In the genomic region with DNA sequence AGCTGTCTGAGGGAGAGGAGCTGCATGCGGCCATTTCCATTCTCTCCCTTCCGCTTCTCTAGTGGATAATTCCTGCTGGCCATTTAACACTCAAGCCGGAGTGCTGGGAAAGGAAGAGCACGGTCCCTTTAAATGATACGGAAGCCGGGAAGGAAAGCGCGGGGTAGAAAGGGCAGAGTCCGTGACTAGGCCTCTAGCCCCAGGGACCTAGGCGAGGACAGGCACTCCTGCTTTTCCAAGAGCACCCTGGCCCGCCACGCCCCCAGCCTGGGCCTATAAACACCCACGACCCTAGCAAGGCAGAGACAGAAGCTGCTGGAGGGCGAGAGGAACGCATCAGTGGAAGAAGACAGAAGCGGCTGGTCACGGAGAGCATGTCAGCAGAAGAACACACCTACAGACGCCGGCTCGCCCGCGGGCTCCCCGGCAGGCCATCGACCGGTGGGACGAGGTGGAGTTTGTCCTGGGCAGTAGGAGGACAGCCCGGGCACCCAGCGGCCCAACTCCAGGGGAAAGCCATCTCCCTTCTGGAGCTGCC, we compare ENCODE assay signal across 23 cellular contexts.
DNase-seq lines count a peak whose midpoint lies in the region; ATAC-seq and TF ChIP-seq lines count a peak whose summit lies in the region.
"Had no signal": no experiment of that assay in that cellular context is flagged by ENCODE, and none has a peak within 500 bp of the region (broad histone marks: within the 10 kb centered on the region; RNA-seq: fewer than 3 reads in every experiment).

No MANE protein-coding gene starts in this region.

- H3K9ac ChIP-seq in colonic mucosa (ENCODE audit: low read depth in 2 of 2, low read length in 2 of 2), result peak overlapping the region in 1 of 2 donors; percentile 58

- H3K4me1 ChIP-seq in colonic mucosa, result peaks cover 3% of the 10 kb centered on the region

- H3K4me3 ChIP-seq in colonic mucosa, result peak overlapping the region; percentile 28
- H3K4me3 ChIP-seq: hepatocyte, smooth muscle cell had no signal

- H3K27me3 ChIP-seq in colonic mucosa, result no peaks in the 10 kb centered on the region
- H3K27me3 ChIP-seq: hepatocyte had no signal

- DNase-seq in Daoy (ENCODE audit: low read depth), result peak; percentile 74
- DNase-seq in LoVo (ENCODE audit: low spot score), result peak; percentile 97
- DNase-seq in colonic mucosa, result peak; percentile 76
- peak; percentile 78 for DNase-seq in posterior vena cava (ENCODE audit: low spot score)
- DNase-seq in NOMO-1 treated with DMSO at 0.1 percent for 48 hours (lab: John Stamatoyannopoulos, UW; ENCODE audit: unreplicated experiment), result no peak
- no peak for DNase-seq in hypothalamus (lab: John Stamatoyannopoulos, UW)
- DNase-seq in KG1 (lab: John Stamatoyannopoulos, UW), result no peak
- DNase-seq: activated CD8-positive, alpha-beta memory T cell treated with anti-CD3 and anti-CD28 coated beads, Interleukin-2, amount 50 U/mL, for 48 hours; activated effector memory CD4-positive, alpha-beta T cell treated with anti-CD3 and anti-CD28 coated beads, Interleukin-2, amount 50 U/mL, for 16 hours; GDM1; HFFc6; islet precursor cell; Kasumi-1; naive thymus-derived CD4-positive, alpha-beta T cell; NCI-H1105 treated with DMSO at 0.1 percent for 48 hours; NCI-H226; NK-92 treated with Interleukin-12 subunit alpha and Interleukin-12 subunit beta, amount 100 ng/mL, for 24 hours; stimulated activated CD4-positive, alpha-beta T cell treated with anti-CD3 and anti-CD28 coated beads, Interleukin-4, amount 100 ng/mL, for 24 hours; T-helper 1 cell had no signal

- H3K36me3 ChIP-seq in colonic mucosa, result no peaks in the 10 kb centered on the region

- H3K9me3 ChIP-seq in colonic mucosa, result no peaks in the 10 kb centered on the region

- no peak for TF ChIP-seq CTCF in colonic mucosa (IDR thresholded peaks at IDR 0.05)

- intact Hi-C loops in colonic mucosa (cut with DNase I) (no loop called here), posterior vena cava (cut with DNase I) (no loop called here)

- no peak for ATAC-seq in GM19023 (IDR thresholded peaks at IDR 0.05; ENCODE audit: unreplicated experiment)
- ATAC-seq: naive thymus-derived CD4-positive, alpha-beta T cell had no signal

- H3K27ac ChIP-seq in colonic mucosa, result peak overlapping the region; percentile 47
- H3K27ac ChIP-seq: hepatocyte, VCaP had no signal

Comparison
In these comparisons a context has a peak if more than half of its experiments do, and no peak if none do; other contexts are left out.
1. DNase-seq: peak in Daoy (single experiment), LoVo (single experiment), colonic mucosa (single experiment) and posterior vena cava (single experiment); none in NOMO-1 treated with DMSO at 0.1 percent for 48 hours (single experiment), hypothalamus (0 of 51) and KG1 (single experiment).